8 cellular contexts compared by ENCODE assay signal in genomic region chr21:45292399-45293213, GRCh38. TPM values are rescaled to one million over a fixed set of nuclear protein-coding genes. Genes with fewer than 3 reads are reported as not detected.
DNase-seq lines count a peak whose midpoint lies in the region; ATAC-seq and TF ChIP-seq lines count a peak whose summit lies in the region.

No MANE protein-coding gene starts in this region.

- H3K4me3 ChIP-seq in left ventricle myocardium inferior (no peak overlapping the region), rectal smooth muscle tissue (ENCODE audit: low read length) (no peak overlapping the region), aorta (ENCODE audit: low read length in 2 of 2) (no peak overlapping the region)

- in situ Hi-C loops in GM13976 (cut with MboI; ENCODE audit: low sequenced_read_pairs, unreplicated experiment): loop anchor here (25.0 kb wide), 1 partner anchor 330 kb away; no protein-coding TSS in a partner anchor

- H3K4me1 ChIP-seq in left ventricle myocardium inferior (peaks cover 57% of the 10 kb centered on the region), rectal smooth muscle tissue (ENCODE audit: control insufficient read depth, insufficient read depth, low read length) (peaks cover 46% of the 10 kb centered on the region), aorta (ENCODE audit: control insufficient read depth in 1 of 2, insufficient read depth in 2 of 2, low read length in 2 of 2) (peaks cover 0 to 4% of the 10 kb centered on the region in 2 donors)

- H3K36me3 ChIP-seq in left ventricle myocardium inferior (no peaks in the 10 kb centered on the region), rectal smooth muscle tissue (ENCODE audit: control insufficient read depth, insufficient read depth, low read length) (no peaks in the 10 kb centered on the region), aorta (ENCODE audit: control insufficient read depth in 1 of 2, insufficient read depth in 2 of 2, low read length in 1 of 2) (no peaks in the 10 kb centered on the region)

- TF ChIP-seq CTCF in GM13976 (IDR thresholded peaks at IDR 0.05; ENCODE audit: borderline replicate concordance, control extremely low read depth, extremely low read depth, insufficient read depth, missing control alignments): peak; percentile 93
- TF ChIP-seq CTCF in left ventricle myocardium inferior (IDR thresholded peaks at IDR 0.05; ENCODE audit: borderline replicate concordance): peak; percentile 100

- intact Hi-C loops in left ventricle myocardium inferior (cut with micrococcal nuclease) (loop anchor here (5.0 kb wide), 1 partner anchor 155 kb away; no protein-coding TSS in a partner anchor), aorta (cut with DNase I) (loop anchor here (1.0 to 10.0 kb wide), 4 partner anchors 112 to 338 kb away; partner anchors contain the start of gene COL18A1 (in 1 of the 2))

- H3K27me3 ChIP-seq in left ventricle myocardium inferior (ENCODE audit: low read depth) (no peaks in the 10 kb centered on the region), rectal smooth muscle tissue (ENCODE audit: control insufficient read depth, insufficient read depth, low read length) (no peaks in the 10 kb centered on the region), aorta (ENCODE audit: control insufficient read depth in 1 of 2, insufficient read depth in 2 of 2, low read length in 1 of 2) (no peaks in the 10 kb centered on the region)

- ATAC-seq in aorta (ENCODE audit: low FRiP score): peak; percentile 89
- no peak for ATAC-seq in GM21529 (IDR thresholded peaks at IDR 0.05; ENCODE audit: unreplicated experiment)

- DNase-seq in GM13976 (ENCODE audit: low spot score) (peak; percentile 90), NCI-H146 treated with DMSO at 0.1 percent for 48 hours (lab: John Stamatoyannopoulos, UW; ENCODE audit: unreplicated experiment) (peak; percentile 28), T-helper 22 cell (ENCODE audit: low read depth) (peak; percentile 44), amniotic stem cell (lab: John Stamatoyannopoulos, UW) (peak; percentile 70), left ventricle myocardium inferior (peak; percentile 84), aorta (peak; percentile 93 to 96)

- no peaks in the 10 kb centered on the region for H3K9me3 ChIP-seq in left ventricle myocardium inferior (replicated peaks)
- H3K9me3 ChIP-seq in aorta (ENCODE audit: control insufficient read depth, low read length): no peaks in the 10 kb centered on the region

- 15 to 21% methylated on average over 23 to 24 of the region's 24 CpGs for WGBS in aorta, 2 donors

- no peak overlapping the region for H3K9ac ChIP-seq in rectal smooth muscle tissue (ENCODE audit: low read length)

- H3K27ac ChIP-seq in left ventricle myocardium inferior (replicated peaks) (peak overlapping the region; percentile 94), rectal smooth muscle tissue (ENCODE audit: low read depth, low read length) (peak overlapping the region; percentile 94), aorta (ENCODE audit: low read depth in 1 of 2, low read length in 2 of 2) (peak overlapping the region in 1 of 2 donors; percentile 69)

RNA-seq across cellular contexts. Expression of gene POFUT2, which starts 4.9 kb away (rescaled TPM):
- total RNA-seq in left ventricle myocardium inferior (20.9 TPM), aorta (10 to 100 TPM; 35.8 to 52.2 TPM)
- 10 to 100 TPM; 12.6 to 49.1 TPM for polyA plus RNA-seq in aorta

Comparison
In these comparisons a context has a peak if more than half of its experiments do, and no peak if none do; other contexts are left out.
1. DNase-seq: peak in every context shown above with its lines; median percentile 94 in aorta; 90 in GM13976; 84 in left ventricle myocardium inferior; 70 in amniotic stem cell; 44 in T-helper 22 cell; 28 in NCI-H146 treated with DMSO at 0.1 percent for 48 hours.